In the genomic region with DNA sequence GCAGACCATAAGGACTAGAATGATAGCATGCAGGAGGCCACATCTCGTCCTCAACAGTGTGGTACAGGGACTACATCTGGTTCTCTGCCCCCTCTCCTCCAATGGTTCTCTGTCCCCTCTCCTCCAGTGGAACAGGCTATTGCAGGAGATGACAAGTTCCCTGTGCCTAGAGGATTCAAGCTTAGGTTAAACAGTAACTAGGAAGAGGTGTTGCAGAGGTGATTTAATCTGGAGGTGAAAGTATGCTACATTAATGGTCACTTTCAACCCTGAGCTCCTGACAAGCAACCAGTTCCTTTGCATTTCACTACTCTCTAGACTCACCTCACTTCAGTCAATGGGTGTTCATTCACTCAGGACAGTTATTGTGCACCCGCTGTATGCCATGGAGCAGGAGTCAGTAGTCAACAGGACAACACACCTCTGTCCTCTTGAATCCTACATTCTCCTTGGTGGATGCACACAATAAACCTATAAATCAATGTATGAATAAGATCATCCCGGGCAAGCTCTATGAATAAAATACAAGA, we compare ENCODE assay signal across 27 cellular contexts. TPM values are rescaled to one million over a fixed set of nuclear protein-coding genes. Genes with fewer than 3 reads are reported as not detected.
DNase-seq lines count a peak whose midpoint lies in the region; ATAC-seq, FAIRE-seq and TF ChIP-seq lines count a peak whose summit lies in the region.
"Had no signal": no experiment of that assay in that cellular context is flagged by ENCODE, and none has a peak within 500 bp of the region (broad histone marks: within the 10 kb centered on the region; RNA-seq: fewer than 3 reads in every experiment).

No MANE protein-coding gene starts in this region.

- no peak overlapping the region for H3K4me2 ChIP-seq in HepG2 (ENCODE audit: low read depth, low read length)

- TF ChIP-seq POLR2A in HepG2 (IDR thresholded peaks at IDR 0.05; ENCODE audit: insufficient read depth in 1 of 2, low read depth in 2 of 2, low read length in 2 of 2), result no peak
- TF ChIP-seq POLR2A in right lobe of liver (IDR thresholded peaks at IDR 0.05), result no peak

- H3K27ac ChIP-seq in HepG2 (ENCODE audit: extremely low read length, insufficient read depth, low read length) (peak overlapping the region; percentile 62), right lobe of liver (no peak overlapping the region)
- H3K27ac ChIP-seq: RWPE1, SK-N-MC had no signal

- FAIRE-seq in HepG2 (lab: Jason Lieb, UNC) (peak; percentile 56), bronchial epithelial cell (lab: Jason Lieb, UNC) (peak; percentile 13)
- FAIRE-seq: H54 had no signal

- H3K9me3 Mint-ChIP-seq in nephron, result no peaks in the 10 kb centered on the region
- H3K9me3 Mint-ChIP-seq in type B pancreatic cell, result no peaks in the 10 kb centered on the region
- H3K9me3 Mint-ChIP-seq: CD8-positive, alpha-beta memory T cell had no signal

- H3K4me3 Mint-ChIP-seq in nephron (peak overlapping the region; percentile 80 to 88 (median 81)), type B pancreatic cell (peak overlapping the region; percentile 7)

- ATAC-seq in HepG2, result no peak
- ATAC-seq in right lobe of liver, result no peak
- ATAC-seq in HG03095 (IDR thresholded peaks at IDR 0.05; ENCODE audit: unreplicated experiment), result no peak

- in situ Hi-C loops in HepG2 (cut with HindIII; ENCODE audit: extremely low pct_ligation_motif_present, low pct_unique_long_range_greater_than_20kb), result no loop called here

- no peak for TF ChIP-seq EP300 in HepG2 (IDR thresholded peaks at IDR 0.05; ENCODE audit: low read depth in 2 of 2, low read length in 2 of 2)
- TF ChIP-seq EP300 in HepG2 (CRISPR knock-in tag; IDR thresholded peaks at IDR 0.05; ENCODE audit: borderline replicate concordance), result no peak

- no peak for DNase-seq in HepG2 (ENCODE audit: low spot score)
- no peak for DNase-seq in right lobe of liver
- DNase-seq in bronchial epithelial cell (ENCODE audit: low read depth), result no peak
- no peak for DNase-seq in type B pancreatic cell (ENCODE audit: extremely low spot score, unreplicated experiment)
- DNase-seq in retina, result no peak
- DNase-seq in activated CD4-positive, alpha-beta T cell treated with anti-CD3 and anti-CD28 coated beads, Interleukin-2, amount 50 U/mL, for 1 hour, result no peak
- DNase-seq: 8988T; ACHN; BE2C; CD8-positive, alpha-beta memory T cell; KBM-7; MV-4-11; NCI-H1105 treated with DMSO at 0.1 percent for 48 hours; NCI-H146; NCI-H2029; NCI-H446 treated with DMSO at 0.1 percent for 48 hours; NCI-H526; NCI-H82; NK-92 treated with Interleukin-12 subunit alpha and Interleukin-12 subunit beta, amount 100 ng/mL, for 24 hours; SIG-M5 had no signal

- H3K4me1 Mint-ChIP-seq in nephron (peaks cover 42% of the 10 kb centered on the region), type B pancreatic cell (ENCODE audit: unreplicated experiment) (peaks cover 9% of the 10 kb centered on the region)

- no TSS peak for BruUV-seq in HepG2 (replicated peaks; lab: Mats Ljungman, UMichigan)

- H2AFZ ChIP-seq in HepG2 (ENCODE audit: low read length), result no peak overlapping the region

- WGBS in HepG2 (ENCODE audit: low lambda C conversion rate), result 88% methylated on average over 3 of the region's 3 CpGs
- WGBS in right lobe of liver (ENCODE audit: insufficient coverage, low coverage, low lambda C conversion rate, missing lambda C conversion rate), result 75% methylated on average over 3 of the region's 3 CpGs

- peaks cover 0 to 4% of the 10 kb centered on the region in 2 experiments; a peak in 1 of 5 replicates for H3K27me3 ChIP-seq in HepG2 (ENCODE audit: control insufficient read depth in 1 of 2, insufficient read depth in 2 of 2, low read length in 2 of 2)
- H3K27me3 ChIP-seq in right lobe of liver, result peaks cover 0 to 15% of the 10 kb centered on the region in 2 donors
- no peaks in the 10 kb centered on the region for H3K27me3 ChIP-seq in bronchial epithelial cell (ENCODE audit: control insufficient read depth, insufficient read depth, low read length)

- intact Hi-C loops in HepG2 (cut with micrococcal nuclease; ENCODE audit: unreplicated experiment) (loop anchor here (2.0 to 5.0 kb wide), 2 partner anchors 16 to 84 kb away; partner anchors contain the start of gene SPATA12), right lobe of liver (cut with DNase I) (no loop called here)

- H3K36me3 ChIP-seq in HepG2 (replicated peaks in 1 of 2; ENCODE audit: control insufficient read depth in 1 of 2, insufficient read depth in 2 of 2, low read length in 2 of 2) (no peaks in the 10 kb centered on the region; a peak in 2 of 5 replicates), right lobe of liver (no peaks in the 10 kb centered on the region), bronchial epithelial cell (ENCODE audit: control insufficient read depth, insufficient read depth, low read length) (peaks cover 3% of the 10 kb centered on the region)
- H3K36me3 ChIP-seq: BE2C had no signal

- H3K36me3 Mint-ChIP-seq in nephron (ENCODE audit: low read depth) (peaks cover 18% of the 10 kb centered on the region), type B pancreatic cell (peaks cover 3% of the 10 kb centered on the region)
- H3K36me3 Mint-ChIP-seq: CD8-positive, alpha-beta memory T cell had no signal

- TF ChIP-seq RAD21 in HepG2 (CRISPR knock-in tag; IDR thresholded peaks at IDR 0.05), result no peak

- H3K27me3 Mint-ChIP-seq in nephron (ENCODE audit: low read depth), result no peaks in the 10 kb centered on the region
- H3K27me3 Mint-ChIP-seq in type B pancreatic cell, result peaks cover 24% of the 10 kb centered on the region

- peaks cover 10% of the 10 kb centered on the region for H3K79me2 ChIP-seq in HepG2 (ENCODE audit: insufficient read depth, low read length)

- H3K27ac Mint-ChIP-seq in nephron (peak overlapping the region in 2 of 3 experiments; percentile 74 to 96), type B pancreatic cell (no peak overlapping the region)
- H3K27ac Mint-ChIP-seq: CD14-positive monocyte had no signal

- no peak for TF ChIP-seq CTCF in HepG2 (CRISPR knock-in tag; IDR thresholded peaks at IDR 0.05)
- no peak for TF ChIP-seq CTCF in right lobe of liver (IDR thresholded peaks at IDR 0.05)
- no peak for TF ChIP-seq CTCF in bronchial epithelial cell (IDR thresholded peaks at IDR 0.05; ENCODE audit: insufficient read depth, low read length, severe bottlenecking)
- no peak for TF ChIP-seq CTCF in nephron (IDR thresholded peaks at IDR 0.05; ENCODE audit: unreplicated experiment in 3 of 3)
- no peak for TF ChIP-seq CTCF in type B pancreatic cell (conservative IDR thresholded peaks at IDR 0.05)

- no peak overlapping the region for H3K9ac ChIP-seq in HepG2 (ENCODE audit: insufficient read depth, low read depth, low read length)

- no peaks in the 10 kb centered on the region for H3K9me3 ChIP-seq in HepG2 (ENCODE audit: low read length)
- no peaks in the 10 kb centered on the region for H3K9me3 ChIP-seq in right lobe of liver
- H3K9me3 ChIP-seq: BE2C had no signal

- H3K4me3 ChIP-seq in HepG2 (replicated peaks in 1 of 3; ENCODE audit: insufficient read depth in 1 of 3, low read depth in 2 of 3, low read length in 3 of 3) (no peak overlapping the region), right lobe of liver (no peak overlapping the region), bronchial epithelial cell (ENCODE audit: low read depth, low read length) (no peak overlapping the region)
- H3K4me3 ChIP-seq: SK-N-MC had no signal

- POLR2A ChIA-PET in HepG2 (lab: Yijun Ruan, JAX), result interaction anchor here (4.0 kb wide), 1 partner anchor 86 kb away, joined by 29 read pairs; no protein-coding TSS in a partner anchor

- H3K4me1 ChIP-seq in HepG2 (ENCODE audit: insufficient read depth, low read length), result peaks cover 40% of the 10 kb centered on the region
- H3K4me1 ChIP-seq in right lobe of liver, result peaks cover 0 to 11% (median 0%) of the 10 kb centered on the region in 4 donors
- H3K4me1 ChIP-seq: BE2C had no signal

- CTCF ChIA-PET in HepG2 (lab: Yijun Ruan, JAX; ENCODE audit: low intra/inter-chr PET ratio, low total read pairs), result no interaction called here

- no peaks in the 10 kb centered on the region for H4K20me1 ChIP-seq in HepG2 (ENCODE audit: insufficient read depth, low read length)

TF ChIP-seq in HepG2, 621 proteins besides CTCF, POLR2A, EP300 and RAD21 (continues in another document):
- no peak for TF ChIP-seq NFATC3 (CRISPR knock-in tag; IDR thresholded peaks at IDR 0.05)

RNA-seq across cellular contexts. Expression of gene SPATA12, which starts 16.0 kb away (rescaled TPM):
- total RNA-seq in HepG2 (2016; rRNA removed; fragmentation: Illumina TruSeq; extraction: Trizol) (0.09 TPM in 1 of 2 replicates, not detected in the other), right lobe of liver (under 1 TPM in 1 of 6 experiments, not detected in 5; 0.09 TPM), bronchial epithelial cell (under 0.01 TPM in 1 of 2 replicates, not detected in the other), type B pancreatic cell (ENCODE audit: low replicate concordance) (not detected in 2 replicates)
- total RNA-seq in HepG2 (2016; cell fraction: cytosol; rRNA removed; fragmentation: Illumina TruSeq; extraction: Trizol; ENCODE audit: low read depth), result not detected in 2 replicates
- 0.04 TPM in 1 of 2 replicates, not detected in the other for total RNA-seq in HepG2 (2016; cell fraction: insoluble cytoplasmic fraction; rRNA removed; fragmentation: Illumina TruSeq; extraction: Trizol)
- total RNA-seq in HepG2 (2016; cell fraction: membrane; rRNA removed; fragmentation: Illumina TruSeq; extraction: Trizol), result 0.12 TPM in 1 of 2 replicates, not detected in the other
- total RNA-seq in HepG2 (2016; cell fraction: nucleus; rRNA removed; fragmentation: Illumina TruSeq; extraction: Trizol), result not detected in 2 replicates
- polyA plus RNA-seq in HepG2 (2011; rRNA removed), result 0.16 and 0.25 TPM in 2 replicates
- 0.08 and 0.09 TPM in 2 replicates for polyA plus RNA-seq in HepG2 (2011; cell fraction: cytosol; rRNA removed)
- 0.06 and 0.14 TPM in 2 replicates for polyA plus RNA-seq in HepG2 (2011; cell fraction: nucleus; rRNA removed)
- polyA plus RNA-seq in HepG2 (2012), result not detected in 2 replicates
- not detected in 2 replicates for polyA plus RNA-seq in HepG2 (2016; cell fraction: cytosol; fragmentation: Illumina TruSeq; extraction: Trizol; ENCODE audit: low read depth)
- polyA plus RNA-seq in HepG2 (2016; cell fraction: insoluble cytoplasmic fraction; fragmentation: Illumina TruSeq; extraction: Trizol; ENCODE audit: low read depth), result not detected in 2 replicates
- polyA plus RNA-seq in HepG2 (2016; cell fraction: membrane; fragmentation: Illumina TruSeq; extraction: Trizol; ENCODE audit: low read depth), result not detected in 2 replicates
- polyA plus RNA-seq in HepG2 (2016; cell fraction: nucleus; fragmentation: Illumina TruSeq; extraction: Trizol; ENCODE audit: insufficient read depth, low read depth), result not detected in 2 replicates
- polyA minus RNA-seq in HepG2 (2011; rRNA and poly(A)+ RNA removed; ENCODE audit: low replicate concordance), result 0.26 and 0.35 TPM in 2 replicates
- not detected in 2 replicates for polyA minus RNA-seq in HepG2 (2011; cell fraction: cytosol; rRNA and poly(A)+ RNA removed)
- 0.13 TPM in 1 of 2 replicates, not detected in the other for polyA minus RNA-seq in HepG2 (2011; cell fraction: nucleus; rRNA and poly(A)+ RNA removed)
- total RNA-seq: CD8-positive, alpha-beta memory T cell; MCF 10A had no signal
- polyA plus RNA-seq: CD8-positive, alpha-beta memory T cell had no signal
